In genomic region chr1:155324717-155325595, GRCh38 we compare ENCODE assay signal across 8 cellular contexts. TPM values are rescaled to one million over a fixed set of nuclear protein-coding genes. Genes with fewer than 3 reads are reported as not detected.
DNase-seq lines count a peak whose midpoint lies in the region; ATAC-seq and TF ChIP-seq lines count a peak whose summit lies in the region.

No MANE protein-coding gene starts in this region.

- H3K79me2 ChIP-seq in mammary epithelial cell (ENCODE audit: insufficient read depth, low read length), result peaks cover 41% of the 10 kb centered on the region
- H3K79me2 ChIP-seq in smooth muscle cell (ENCODE audit: low read depth), result no peaks in the 10 kb centered on the region

- WGBS in mammary epithelial cell (ENCODE audit: low coverage, missing lambda C conversion rate), result 1% methylated on average over 24 of the region's 59 CpGs
- 5% methylated on average over 57 of the region's 59 CpGs for WGBS in smooth muscle cell (ENCODE audit: low lambda C conversion rate)

- peak; percentile 53 for DNase-seq in DMS153 treated with DMSO at 0.1 percent for 48 hours (lab: John Stamatoyannopoulos, UW; ENCODE audit: unreplicated experiment)
- DNase-seq in OCI-M1 (lab: John Stamatoyannopoulos, UW), result peak; percentile 77
- DNase-seq in mammary epithelial cell, result peak; percentile 41
- DNase-seq in islet precursor cell, result peak; percentile 86
- peak; percentile 52 for DNase-seq in smooth muscle cell (lab: John Stamatoyannopoulos, UW; ENCODE audit: unreplicated experiment)
- DNase-seq in NCI-H2029 (lab: John Stamatoyannopoulos, UW), result no peak

- H3K36me3 ChIP-seq in mammary epithelial cell (ENCODE audit: insufficient read depth, low read length), result no peaks in the 10 kb centered on the region
- no peaks in the 10 kb centered on the region for H3K36me3 ChIP-seq in smooth muscle cell (ENCODE audit: low read depth)

- in situ Hi-C loops in mammary epithelial cell (cut with MboI; ENCODE audit: low sequenced_read_pairs in 2 of 2), result no loop called here

- peaks cover 21% of the 10 kb centered on the region for H3K4me1 ChIP-seq in mammary epithelial cell (ENCODE audit: insufficient read depth, low read length)
- H3K4me1 ChIP-seq in smooth muscle cell (ENCODE audit: low read depth), result peaks cover 18% of the 10 kb centered on the region

- peak overlapping the region; percentile 56 for H3K9ac ChIP-seq in mammary epithelial cell (ENCODE audit: insufficient read depth, low read length)
- H3K9ac ChIP-seq in smooth muscle cell (ENCODE audit: low read depth), result peak overlapping the region; percentile 67

- ATAC-seq in HG03095 (IDR thresholded peaks at IDR 0.05; ENCODE audit: unreplicated experiment) (peak; percentile 0), HG02588 (IDR thresholded peaks at IDR 0.05; ENCODE audit: unreplicated experiment) (no peak)

- dilution Hi-C loops in mammary epithelial cell (cut with HindIII; ENCODE audit: low sequenced_read_pairs), result loop anchor here (5.0 to 25.0 kb wide), 2 partner anchors 38 to 312 kb away; no protein-coding TSS in a partner anchor

- H2AFZ ChIP-seq in mammary epithelial cell (ENCODE audit: low read depth, low read length) (peak overlapping the region; percentile 84), smooth muscle cell (ENCODE audit: low read depth) (no peak overlapping the region)

- TSS peak; percentile 12 for BruUV-seq in mammary epithelial cell (replicated peaks; lab: Mats Ljungman, UMichigan)

- TF ChIP-seq CTCF in mammary epithelial cell (conservative IDR thresholded peaks at IDR 0.05 in 1 of 2, IDR thresholded peaks at IDR 0.05 in 1 of 2; ENCODE audit: extremely low read depth in 1 of 2, insufficient read depth in 1 of 2, low read depth in 1 of 2, low read length in 2 of 2), result peak; percentile 27 to 65
- TF ChIP-seq CTCF in smooth muscle cell (IDR thresholded peaks at IDR 0.05; ENCODE audit: borderline replicate concordance, insufficient read depth, poor library complexity, severe bottlenecking), result peak; percentile 33

- H4K20me1 ChIP-seq in mammary epithelial cell (ENCODE audit: insufficient read depth, low read length), result no peaks in the 10 kb centered on the region
- peaks cover 18% of the 10 kb centered on the region for H4K20me1 ChIP-seq in smooth muscle cell (ENCODE audit: low read depth)

- H3K27ac ChIP-seq in mammary epithelial cell (ENCODE audit: insufficient read depth, low read depth, low read length), result peak overlapping the region; percentile 55
- H3K27ac ChIP-seq in smooth muscle cell (ENCODE audit: low read depth), result peak overlapping the region; percentile 30

- H3K4me2 ChIP-seq in mammary epithelial cell (ENCODE audit: insufficient read depth, low read depth, low read length) (peak overlapping the region; percentile 86), smooth muscle cell (peak overlapping the region; percentile 88)

- intact Hi-C loops in mammary epithelial cell (cut with micrococcal nuclease), result loop anchor here (1.0 to 10.0 kb wide), 4 partner anchors 179 to 323 kb away; partner anchors contain the start of gene ASH1L

- CTCF ChIA-PET in mammary epithelial cell (lab: Charles Lee; ENCODE audit: low non-redundant PET), result no interaction called here

- H3K27me3 ChIP-seq in mammary epithelial cell (ENCODE audit: insufficient read depth, low read length), result no peaks in the 10 kb centered on the region
- no peaks in the 10 kb centered on the region for H3K27me3 ChIP-seq in smooth muscle cell (ENCODE audit: low read depth)

- H3K9me3 ChIP-seq in mammary epithelial cell (replicated peaks; ENCODE audit: insufficient read depth, low read length) (no peaks in the 10 kb centered on the region), smooth muscle cell (replicated peaks; ENCODE audit: low read depth) (no peaks in the 10 kb centered on the region)

- H3F3A ChIP-seq in smooth muscle cell (ENCODE audit: low read depth), result peaks cover 2% of the 10 kb centered on the region

- H3K4me3 ChIP-seq in mammary epithelial cell (replicated peaks in 1 of 3; ENCODE audit: insufficient read depth in 1 of 3, low read depth in 2 of 3, low read length in 3 of 3) (peak overlapping the region; percentile 70 to 84 (median 72)), smooth muscle cell (peak overlapping the region; percentile 75)

RNA-seq across cellular contexts. Expression of gene RUSC1, which starts 4.3 kb away (rescaled TPM):
- total RNA-seq in mammary epithelial cell (10 to 100 TPM; 22.5 to 33.8 TPM), smooth muscle cell (28.6 and 28.7 TPM in 2 replicates)
- polyA plus RNA-seq in mammary epithelial cell (45.2 TPM), smooth muscle cell (33.2 and 42.6 TPM in 2 replicates)
- polyA minus RNA-seq in mammary epithelial cell, result 18.2 TPM

RNA-seq across cellular contexts. Expression of gene FDPS, which starts 16.3 kb away (rescaled TPM):
- total RNA-seq in mammary epithelial cell (100 to 1,000 TPM; 180 to 795 TPM), smooth muscle cell (104 and 136 TPM in 2 replicates)
- polyA plus RNA-seq in mammary epithelial cell (859 TPM), smooth muscle cell (208 and 299 TPM in 2 replicates)
- 653 TPM for polyA minus RNA-seq in mammary epithelial cell

RNA-seq across cellular contexts. Expression of gene PKLR, which starts 23.7 kb away (rescaled TPM):
- total RNA-seq in mammary epithelial cell (not detected), smooth muscle cell (0.09 TPM in 1 of 2 replicates, not detected in the other)
- polyA plus RNA-seq in mammary epithelial cell (0.02 TPM), smooth muscle cell (0.07 TPM in 1 of 2 replicates, not detected in the other)
- not detected for polyA minus RNA-seq in mammary epithelial cell

RNA-seq across cellular contexts. Expression of gene HCN3, which starts 47.7 kb away (rescaled TPM):
- total RNA-seq in mammary epithelial cell (1 to 10 TPM; 1.3 to 4.8 TPM), smooth muscle cell (0.49 and 0.72 TPM in 2 replicates)
- polyA plus RNA-seq in mammary epithelial cell (3.0 TPM), smooth muscle cell (1.2 and 1.6 TPM in 2 replicates)
- 10.3 TPM for polyA minus RNA-seq in mammary epithelial cell

RNA-seq across cellular contexts. Expression of gene CLK2, which starts 51.7 kb away (rescaled TPM):
- 10 to 100 TPM; 21.5 to 41.5 TPM for total RNA-seq in mammary epithelial cell
- 36.1 TPM for polyA plus RNA-seq in mammary epithelial cell
- 93.7 TPM for polyA minus RNA-seq in mammary epithelial cell
- total RNA-seq in smooth muscle cell, result 23.6 and 25.5 TPM in 2 replicates
- 23.5 and 32.2 TPM in 2 replicates for polyA plus RNA-seq in smooth muscle cell
